ENCODE assay signal across 1 cellular context in the genomic region with DNA sequence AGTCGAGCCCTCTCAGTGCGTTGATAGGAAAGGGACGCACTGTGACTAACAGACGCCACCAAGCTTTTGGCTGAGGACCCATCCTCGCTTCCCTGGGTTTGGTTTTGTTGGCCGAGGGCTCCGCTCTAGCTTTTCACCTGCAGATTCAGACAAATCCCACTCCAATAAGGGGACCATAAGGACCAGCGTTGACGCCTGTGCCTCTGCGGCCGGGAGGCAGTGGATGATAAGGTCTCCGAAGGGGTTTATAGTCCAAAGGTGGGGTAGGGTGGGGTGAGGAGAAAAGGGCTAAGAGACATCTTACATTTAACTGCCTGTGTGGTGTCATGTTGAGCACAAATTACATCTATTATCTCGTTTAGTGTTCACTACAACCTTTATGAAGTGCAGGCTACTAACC.
TF ChIP-seq lines count a peak whose summit lies in the region.

No MANE protein-coding gene starts in this region.

TF ChIP-seq in H1, 55 proteins besides CTCF, POLR2A, EP300 and RAD21:
- no peak for TF ChIP-seq BRCA1 (IDR thresholded peaks at IDR 0.05; ENCODE audit: low read depth, low read length)
- no peak for TF ChIP-seq CBX5 (IDR thresholded peaks at IDR 0.05; ENCODE audit: low read depth, low read length)
- TF ChIP-seq CBX8 (IDR thresholded peaks at IDR 0.05; ENCODE audit: borderline replicate concordance, low read depth, low read length): no peak
- TF ChIP-seq RNF2 (IDR thresholded peaks at IDR 0.05; ENCODE audit: borderline replicate concordance, low read depth, low read length, missing control alignments, poor library complexity, severe bottlenecking): no peak
- TF ChIP-seq JUND (IDR thresholded peaks at IDR 0.05; ENCODE audit: low read length): no peak
- TF ChIP-seq, protein P1, sequence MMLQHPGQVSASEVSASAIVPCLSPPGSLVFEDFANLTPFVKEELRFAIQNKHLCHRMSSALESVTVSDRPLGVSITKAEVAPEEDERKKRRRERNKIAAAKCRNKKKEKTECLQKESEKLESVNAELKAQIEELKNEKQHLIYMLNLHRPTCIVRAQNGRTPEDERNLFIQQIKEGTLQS (IDR thresholded peaks at IDR 0.05; ENCODE audit: insufficient read depth, low read depth, low read length): no peak
- TF ChIP-seq KDM4A (IDR thresholded peaks at IDR 0.05; ENCODE audit: low read depth, low read length, severe bottlenecking): no peak
- no peak for TF ChIP-seq RBBP5 (IDR thresholded peaks at IDR 0.05; ENCODE audit: borderline replicate concordance, low read depth, low read length)
- TF ChIP-seq PHF8 (conservative IDR thresholded peaks at IDR 0.05; ENCODE audit: low read depth, low read length): no peak
- TF ChIP-seq SIX5 (IDR thresholded peaks at IDR 0.05; ENCODE audit: low read depth, low read length): no peak
- no peak for TF ChIP-seq EGR1 (IDR thresholded peaks at IDR 0.05; ENCODE audit: borderline replicate concordance, low read depth, low read length)
- TF ChIP-seq KDM5A (IDR thresholded peaks at IDR 0.05; ENCODE audit: low read length): no peak
- no peak for TF ChIP-seq NANOG (IDR thresholded peaks at IDR 0.05; ENCODE audit: insufficient read depth, low read depth, low read length, poor library complexity, severe bottlenecking)
- no peak for TF ChIP-seq ATF2 (IDR thresholded peaks at IDR 0.05; ENCODE audit: low read length)
